In the genomic region with DNA sequence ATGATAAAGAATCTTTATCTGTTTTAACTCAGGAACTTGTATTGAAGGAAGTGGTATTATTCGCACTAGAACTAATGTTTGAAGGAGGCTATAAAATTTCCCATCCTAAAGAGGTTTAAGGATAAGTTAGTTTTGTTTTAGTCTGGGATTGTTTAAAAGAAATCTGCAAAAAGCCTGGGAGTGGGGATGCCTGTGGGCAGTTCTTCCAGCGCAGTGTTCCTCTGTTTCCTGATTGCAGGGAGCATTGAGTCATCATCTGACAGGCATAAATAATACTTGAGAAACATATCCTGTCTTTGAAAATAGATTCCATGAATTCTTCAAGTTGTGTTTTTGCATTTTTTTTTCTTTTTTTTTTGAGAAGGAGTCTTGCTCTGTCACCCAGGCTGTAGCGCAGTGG, we compare ENCODE assay signal across 18 cellular contexts.
DNase-seq lines count a peak whose midpoint lies in the region; ATAC-seq and TF ChIP-seq lines count a peak whose summit lies in the region.
"Had no signal": no experiment of that assay in that cellular context is flagged by ENCODE, and none has a peak within 500 bp of the region (broad histone marks: within the 10 kb centered on the region; RNA-seq: fewer than 3 reads in every experiment).

No MANE protein-coding gene starts in this region.

- H3K4me3 Mint-ChIP-seq in MCF 10A (ENCODE audit: unreplicated experiment) = peak overlapping the region; percentile 38

- H3K27me3 ChIP-seq in breast epithelium (no peaks in the 10 kb centered on the region), adipocyte (replicated peaks; ENCODE audit: control insufficient read depth, insufficient read depth, low read length) (no peaks in the 10 kb centered on the region), gastroesophageal sphincter (no peaks in the 10 kb centered on the region)
- H3K27me3 ChIP-seq: ascending aorta, Peyer's patch, stomach had no signal

- H3K36me3 Mint-ChIP-seq in MCF 10A (ENCODE audit: insufficient read depth, unreplicated experiment) = no peaks in the 10 kb centered on the region

- H3K4me1 ChIP-seq in breast epithelium = no peaks in the 10 kb centered on the region
- H3K4me1 ChIP-seq in adipocyte (ENCODE audit: control insufficient read depth, insufficient read depth, low read length) = peaks cover 25% of the 10 kb centered on the region
- no peaks in the 10 kb centered on the region for H3K4me1 ChIP-seq in gastroesophageal sphincter
- H3K4me1 ChIP-seq: ascending aorta, left ventricle myocardium inferior, Peyer's patch, stomach had no signal

- TF ChIP-seq EP300 in gastroesophageal sphincter (IDR thresholded peaks at IDR 0.05) = no peak

- BruUV-seq in MCF 10A (replicated peaks; lab: Mats Ljungman, UMichigan) = no TSS peak

- peaks cover 24% of the 10 kb centered on the region for H3K4me1 Mint-ChIP-seq in MCF 10A (ENCODE audit: insufficient read depth, unreplicated experiment)

- CTCF ChIA-PET in MCF 10A (lab: Yijun Ruan, JAX) = interaction anchor here (0.6 kb wide), 1 partner anchor 9 kb away, joined by 3 read pairs; no protein-coding TSS in a partner anchor

- POLR2A ChIA-PET in MCF 10A (lab: Yijun Ruan, JAX) = interaction anchor here (1.0 kb wide), 1 partner anchor 189 kb away, joined by 4 read pairs; no protein-coding TSS in a partner anchor

- 72 to 83% methylated on average over 2 of the region's 3 CpGs for WGBS in gastroesophageal sphincter (ENCODE audit: low coverage in 1 of 2), 2 donors

- ATAC-seq in HG03139 (IDR thresholded peaks at IDR 0.05; ENCODE audit: unreplicated experiment) (no peak), gastroesophageal sphincter (no peak)
- ATAC-seq: esophagus mucosa had no signal

- peak overlapping the region; percentile 53 for H3K9ac ChIP-seq in adipocyte (ENCODE audit: low read length)
- H3K9ac ChIP-seq: KMS-11 had no signal

- H3K27ac Mint-ChIP-seq in MCF 10A (ENCODE audit: low read depth, unreplicated experiment) = peak overlapping the region; percentile 77

- TF ChIP-seq POLR2A in breast epithelium (IDR thresholded peaks at IDR 0.05) (no peak), gastroesophageal sphincter (IDR thresholded peaks at IDR 0.05) (no peak)

- no peak for TF ChIP-seq CTCF in MCF 10A (IDR thresholded peaks at IDR 0.05; ENCODE audit: unreplicated experiment)
- no peak for TF ChIP-seq CTCF in breast epithelium (IDR thresholded peaks at IDR 0.05)
- TF ChIP-seq CTCF in gastroesophageal sphincter (IDR thresholded peaks at IDR 0.05) = no peak

- H3K27ac ChIP-seq in breast epithelium (no peak overlapping the region), gastroesophageal sphincter (no peak overlapping the region)
- H3K27ac ChIP-seq: ascending aorta, KMS-11, left ventricle myocardium inferior, Peyer's patch, stomach, VCaP had no signal

- H3K9me3 ChIP-seq in breast epithelium = no peaks in the 10 kb centered on the region
- H3K9me3 ChIP-seq in adipocyte (ENCODE audit: control insufficient read depth, low read length) = no peaks in the 10 kb centered on the region
- no peaks in the 10 kb centered on the region for H3K9me3 ChIP-seq in gastroesophageal sphincter
- H3K9me3 ChIP-seq: ascending aorta, left ventricle myocardium inferior, Peyer's patch, stomach had no signal

- no peaks in the 10 kb centered on the region for H3K9me3 Mint-ChIP-seq in MCF 10A (ENCODE audit: unreplicated experiment)

- H3K4me3 ChIP-seq in breast epithelium (no peak overlapping the region), adipocyte (ENCODE audit: low read length) (no peak overlapping the region), gastroesophageal sphincter (no peak overlapping the region)
- H3K4me3 ChIP-seq: ascending aorta, left ventricle myocardium inferior, Peyer's patch, stomach had no signal

- no peaks in the 10 kb centered on the region for H3K36me3 ChIP-seq in breast epithelium
- H3K36me3 ChIP-seq in adipocyte (ENCODE audit: control insufficient read depth, insufficient read depth, low read length, severe bottlenecking) = no peaks in the 10 kb centered on the region
- H3K36me3 ChIP-seq in gastroesophageal sphincter = no peaks in the 10 kb centered on the region
- H3K36me3 ChIP-seq: ascending aorta, left ventricle myocardium inferior, Peyer's patch, stomach had no signal

- no peaks in the 10 kb centered on the region for H3K27me3 Mint-ChIP-seq in MCF 10A (ENCODE audit: insufficient read depth, unreplicated experiment)

- intact Hi-C loops in MCF 10A (cut with micrococcal nuclease) (no loop called here), breast epithelium (cut with DNase I; ENCODE audit: low total_unique reads) (no loop called here)

- DNase-seq in MCF 10A (ENCODE audit: unreplicated experiment) = peak; percentile 84
- no peak for DNase-seq in breast epithelium (ENCODE audit: low spot score in 2 of 2)
- DNase-seq in adipocyte (ENCODE audit: low read depth) = peak; percentile 82
- peak; percentile 93 for DNase-seq in glomerular endothelial cell (ENCODE audit: extremely low read depth, low read depth, low spot score)
- DNase-seq in HUDEP-2 (lab: John Stamatoyannopoulos, UW; ENCODE audit: unreplicated experiment in 76 of 76) = no peak
- DNase-seq in DMS 273 treated with DMSO at 0.1 percent for 48 hours (lab: John Stamatoyannopoulos, UW) = no peak
- DNase-seq: activated T-cell treated with anti-CD3 and anti-CD28 coated beads for 4 hours; left ventricle myocardium inferior; occipital lobe; Peyer's patch; stimulated activated CD4-positive, alpha-beta T cell treated with anti-CD3 and anti-CD28 coated beads, Interleukin-2, amount 100 ng/mL, for 48 hours; stomach had no signal

Comparison
In these comparisons a context has a peak if more than half of its experiments do, and no peak if none do; other contexts are left out.
1. DNase-seq: peak in MCF 10A (single experiment), adipocyte (single experiment) and glomerular endothelial cell (single experiment); none in breast epithelium (0 of 2), HUDEP-2 (0 of 76) and DMS 273 treated with DMSO at 0.1 percent for 48 hours (single experiment).